In genomic region chr1:40130892-40131291, GRCh38 we compare ENCODE assay signal across 1 cellular context.
TF ChIP-seq lines count a peak whose summit lies in the region.

No MANE protein-coding gene starts in this region.

TF ChIP-seq in K562, 482 proteins besides CTCF, POLR2A, EP300 and RAD21 (continued from another document and continues in another):
- TF ChIP-seq SMARCA4 (IDR thresholded peaks at IDR 0.05): peak; percentile 54; the same call in 1 of the 2 replicates
- TF ChIP-seq NR2F6 (CRISPR knock-in tag; IDR thresholded peaks at IDR 0.05): no peak
- peak; percentile 18; the same call in 1 of the 2 replicates for TF ChIP-seq HES1 (IDR thresholded peaks at IDR 0.05; ENCODE audit: low read depth)
- no peak for TF ChIP-seq CCAR2 (IDR thresholded peaks at IDR 0.05; ENCODE audit: low read depth, low read length)
- peak; percentile 89 for TF ChIP-seq BHLHE40 (IDR thresholded peaks at IDR 0.05; ENCODE audit: low read length)
- peak; percentile 54 for TF ChIP-seq MYC (IDR thresholded peaks at IDR 0.05; ENCODE audit: low read depth, low read length)
- TF ChIP-seq MYC (CRISPR knock-in tag; IDR thresholded peaks at IDR 0.05; ENCODE audit: borderline replicate concordance, low read depth): no peak
- no peak for TF ChIP-seq ZNF143 (CRISPR knock-in tag; IDR thresholded peaks at IDR 0.05)
- no peak for TF ChIP-seq FOXP1 (CRISPR knock-in tag; IDR thresholded peaks at IDR 0.05)
- peak; percentile 91 for TF ChIP-seq MITF (IDR thresholded peaks at IDR 0.05)
- peak; percentile 61 for TF ChIP-seq L3MBTL2 (IDR thresholded peaks at IDR 0.05)
- no peak for TF ChIP-seq BRD9 (IDR thresholded peaks at IDR 0.05; ENCODE audit: low read depth, partially characterized antibody)
- TF ChIP-seq POLR2H (tag; IDR thresholded peaks at IDR 0.05; ENCODE audit: low read depth): no peak
- no peak for TF ChIP-seq TAF1 (IDR thresholded peaks at IDR 0.05; ENCODE audit: control insufficient read depth, extremely low read depth, insufficient read depth, low read length, severe bottlenecking)
- peak; percentile 44; the same call in 1 of the 2 replicates for TF ChIP-seq KLF6 (CRISPR knock-in tag; IDR thresholded peaks at IDR 0.05; ENCODE audit: borderline replicate concordance)
- no peak for TF ChIP-seq TGIF2 (CRISPR knock-in tag; IDR thresholded peaks at IDR 0.05)
- TF ChIP-seq ZSCAN29 (IDR thresholded peaks at IDR 0.05): no peak
- TF ChIP-seq ZNF197 (CRISPR knock-in tag; IDR thresholded peaks at IDR 0.05; ENCODE audit: low read depth): peak; percentile 39; the same call in 1 of the 2 replicates
- no peak for TF ChIP-seq RBM34 (IDR thresholded peaks at IDR 0.05; ENCODE audit: borderline replicate concordance, insufficient read depth, low read length)
- TF ChIP-seq NCOR1 (IDR thresholded peaks at IDR 0.05): peak; percentile 61
- TF ChIP-seq GATA2 (CRISPR knock-in tag; IDR thresholded peaks at IDR 0.05): no peak
- TF ChIP-seq ZBTB17 (CRISPR knock-in tag; IDR thresholded peaks at IDR 0.05): 0 out of 2 replicates have a peak, but pooled peaks have one; percentile 28
- no peak for TF ChIP-seq PTBP1 (IDR thresholded peaks at IDR 0.05; ENCODE audit: low read depth, low read length)
- TF ChIP-seq ESRRA (IDR thresholded peaks at IDR 0.05; ENCODE audit: borderline replicate concordance, low read depth): peak; percentile 36; the same call in 1 of the 2 replicates
- no peak for TF ChIP-seq ZFP91 (CRISPR knock-in tag; IDR thresholded peaks at IDR 0.05)
- no peak for TF ChIP-seq DIDO1 (tag; IDR thresholded peaks at IDR 0.05; ENCODE audit: low read depth)
- TF ChIP-seq PURB (CRISPR knock-in tag; IDR thresholded peaks at IDR 0.05; ENCODE audit: low read depth): no peak
- no peak for TF ChIP-seq GTF2F1 (IDR thresholded peaks at IDR 0.05; ENCODE audit: low read depth, low read length)
- TF ChIP-seq RFX7 (CRISPR knock-in tag; IDR thresholded peaks at IDR 0.05): no peak
- peak in 1 of 2 experiments; percentile 97; a peak in 2 of 4 replicates for TF ChIP-seq TEAD1 (CRISPR knock-in tag; IDR thresholded peaks at IDR 0.05)
- TF ChIP-seq HMBOX1 (IDR thresholded peaks at IDR 0.05): peak; percentile 41; the same call in 1 of the 2 replicates
- TF ChIP-seq ATF4 (CRISPR knock-in tag; IDR thresholded peaks at IDR 0.05): 0 out of 2 replicates have a peak, but pooled peaks have one; percentile 22
- TF ChIP-seq SREBF2 (CRISPR knock-in tag; IDR thresholded peaks at IDR 0.05): no peak
- TF ChIP-seq FOXM1 (IDR thresholded peaks at IDR 0.05; ENCODE audit: low read depth): 0 out of 2 replicates have a peak, but pooled peaks have one; percentile 26
- TF ChIP-seq FOXM1 (CRISPR knock-in tag; IDR thresholded peaks at IDR 0.05; ENCODE audit: low read depth): no peak
- no peak for TF ChIP-seq ZBTB40 (IDR thresholded peaks at IDR 0.05)
- TF ChIP-seq ZBTB40 (CRISPR knock-in tag; IDR thresholded peaks at IDR 0.05): no peak
- 0 out of 2 replicates have a peak, but pooled peaks have one; percentile 56 for TF ChIP-seq ZNF766 (CRISPR knock-in tag; conservative IDR thresholded peaks at IDR 0.05)
- peak; percentile 82 for TF ChIP-seq MEF2D (tag; conservative IDR thresholded peaks at IDR 0.05; ENCODE audit: low read depth)
- no peak for TF ChIP-seq NR2C1 (IDR thresholded peaks at IDR 0.05)
- 0 out of 2 replicates have a peak, but pooled peaks have one; percentile 33 for TF ChIP-seq NR2C1 (tag; IDR thresholded peaks at IDR 0.05)
- TF ChIP-seq CEBPG (CRISPR knock-in tag; IDR thresholded peaks at IDR 0.05): no peak
- peak in 1 of 2 experiments; percentile 38; a peak in 1 of 4 replicates for TF ChIP-seq CEBPG (tag; conservative IDR thresholded peaks at IDR 0.05 in 1 of 2, IDR thresholded peaks at IDR 0.05 in 1 of 2)
- peak; percentile 54; the same call in 1 of the 2 replicates for TF ChIP-seq TAL1 (IDR thresholded peaks at IDR 0.05)
- TF ChIP-seq RAD51 (IDR thresholded peaks at IDR 0.05; ENCODE audit: borderline replicate concordance, low read depth): no peak
- TF ChIP-seq ZBTB1 (CRISPR knock-in tag; IDR thresholded peaks at IDR 0.05; ENCODE audit: borderline replicate concordance, low read depth): no peak
- TF ChIP-seq THRA (IDR thresholded peaks at IDR 0.05): no peak
- peak; percentile 59 for TF ChIP-seq TFE3 (CRISPR knock-in tag; IDR thresholded peaks at IDR 0.05)
